In genomic region chr18:26864658-26865057, GRCh38 we compare ENCODE assay signal across 23 cellular contexts. TPM values are rescaled to one million over a fixed set of nuclear protein-coding genes. Genes with fewer than 3 reads are reported as not detected.
DNase-seq lines count a peak whose midpoint lies in the region; ATAC-seq, FAIRE-seq and TF ChIP-seq lines count a peak whose summit lies in the region.
"Had no signal": no experiment of that assay in that cellular context is flagged by ENCODE, and none has a peak within 500 bp of the region (broad histone marks: within the 10 kb centered on the region; RNA-seq: fewer than 3 reads in every experiment).

No MANE protein-coding gene starts in this region.

- H3K27ac ChIP-seq in DND-41 (ENCODE audit: low read length) (no peak overlapping the region), SU-DHL-6 (ENCODE audit: low read depth, low read length) (peak overlapping the region; percentile 54)
- H3K27ac ChIP-seq: esophagus muscularis mucosa, neutrophil, SJCRH30, thoracic aorta had no signal

- H3K9me3 ChIP-seq in DND-41 (ENCODE audit: insufficient read depth, low read length, severe bottlenecking) (no peaks in the 10 kb centered on the region), SU-DHL-6 (ENCODE audit: insufficient read depth, low read length) (no peaks in the 10 kb centered on the region)
- H3K9me3 ChIP-seq: esophagus muscularis mucosa, neutrophil, SJCRH30, thoracic aorta had no signal

- H4K20me1 ChIP-seq in DND-41 (ENCODE audit: insufficient read depth, low read length) (no peaks in the 10 kb centered on the region), SU-DHL-6 (ENCODE audit: low read depth, low read length) (no peaks in the 10 kb centered on the region)

- no peak for DNase-seq in DND-41
- DNase-seq in neural crest cell (ENCODE audit: low read depth, low spot score): no peak
- no peak for DNase-seq in NAMALWA (ENCODE audit: low spot score)
- DNase-seq in H7: no peak
- DNase-seq in H54 (ENCODE audit: insufficient read length, low spot score): no peak
- no peak for DNase-seq in GM19239 (ENCODE audit: insufficient read length, low spot score)
- DNase-seq: activated CD4-positive, alpha-beta T cell treated with anti-CD3 and anti-CD28 coated beads, Interleukin-2, amount 50 U/mL, for 48 hours; activated naive CD4-positive, alpha-beta T cell treated with Interleukin-2 at 50 U/mL for 16 hours; aorta; CD4-positive, alpha-beta memory T cell; effector CD8-positive, alpha-beta T cell; left colon; NCI-H1105; NCI-H526 treated with DMSO at 0.1 percent for 48 hours; retina; SJCRH30 had no signal

- peaks cover 67% of the 10 kb centered on the region for H3K27me3 Mint-ChIP-seq in neural crest cell (ENCODE audit: low read depth)

- FAIRE-seq in H54 (lab: Jason Lieb, UNC) (no peak), GM19239 (lab: Jason Lieb, UNC) (no peak)

- peak overlapping the region; percentile 40 for H3K4me3 Mint-ChIP-seq in neural crest cell
- H3K4me3 Mint-ChIP-seq: CD4-positive, alpha-beta memory T cell; T-helper 2 cell treated with Interferon-gamma antibody and Interleukin-4, amounts not matched to agents 5 μg/mL and 100 μg/mL, for 36 hours had no signal

- no peak overlapping the region for H2AFZ ChIP-seq in DND-41 (ENCODE audit: low read depth, low read length)
- H2AFZ ChIP-seq in SU-DHL-6 (ENCODE audit: low read depth, low read length, severe bottlenecking): peak overlapping the region; percentile 83

- H3K4me3 ChIP-seq in DND-41 (ENCODE audit: low read depth in 1 of 2, low read length in 2 of 2) (no peak overlapping the region), SU-DHL-6 (ENCODE audit: insufficient read depth, low read length, poor library complexity, severe bottlenecking) (peak overlapping the region; percentile 9), H7 (ENCODE audit: insufficient read depth, low read depth, low read length) (no peak overlapping the region)
- H3K4me3 ChIP-seq: esophagus muscularis mucosa, SJCRH30, thoracic aorta had no signal

- H3K27ac Mint-ChIP-seq in neural crest cell (ENCODE audit: unreplicated experiment): no peak overlapping the region
- H3K27ac Mint-ChIP-seq: CD4-positive, alpha-beta memory T cell; T-helper 2 cell treated with Interferon-gamma antibody and Interleukin-4, amounts not matched to agents 5 μg/mL and 100 μg/mL, for 36 hours had no signal

- H3K36me3 ChIP-seq in DND-41 (ENCODE audit: insufficient read depth, low read length) (no peaks in the 10 kb centered on the region), SU-DHL-6 (ENCODE audit: low read length) (no peaks in the 10 kb centered on the region), H7 (replicated peaks; ENCODE audit: control insufficient read depth, insufficient read depth, low read length) (no peaks in the 10 kb centered on the region)
- H3K36me3 ChIP-seq: neutrophil, SJCRH30, thoracic aorta had no signal

- H3K4me2 ChIP-seq in DND-41 (ENCODE audit: insufficient read depth, low read length) (no peak overlapping the region), SU-DHL-6 (ENCODE audit: low read depth, low read length, poor library complexity, severe bottlenecking) (peak overlapping the region; percentile 46)

- TF ChIP-seq POLR2A in H54 (IDR thresholded peaks at IDR 0.05; ENCODE audit: low read depth, low read length): no peak

- H3F3A ChIP-seq in SU-DHL-6 (ENCODE audit: insufficient read depth): no peaks in the 10 kb centered on the region

- H3K9ac ChIP-seq in DND-41 (ENCODE audit: low read depth, low read length) (no peak overlapping the region), SU-DHL-6 (ENCODE audit: low read length) (peak overlapping the region; percentile 40)

- H3K36me3 Mint-ChIP-seq in neural crest cell (ENCODE audit: low read depth): no peaks in the 10 kb centered on the region
- H3K36me3 Mint-ChIP-seq: CD4-positive, alpha-beta memory T cell had no signal

- ATAC-seq in DND-41 (ENCODE audit: insufficient read depth, low read depth) (0 out of 3 replicates have a peak, but pooled peaks have one; percentile 24), GM21515 (IDR thresholded peaks at IDR 0.05; ENCODE audit: unreplicated experiment) (peak; percentile 54)
- ATAC-seq: left colon had no signal

- H3K4me1 Mint-ChIP-seq in neural crest cell: peaks cover 4% of the 10 kb centered on the region

- H3K9me3 Mint-ChIP-seq in neural crest cell: no peaks in the 10 kb centered on the region
- H3K9me3 Mint-ChIP-seq: T-helper 2 cell treated with Interferon-gamma antibody and Interleukin-4, amounts not matched to agents 5 μg/mL and 100 μg/mL, for 36 hours had no signal

- H3K27me3 ChIP-seq in DND-41 (ENCODE audit: insufficient read depth, low read length, poor library complexity) (no peaks in the 10 kb centered on the region), SU-DHL-6 (ENCODE audit: low read length) (no peaks in the 10 kb centered on the region), H7 (ENCODE audit: control insufficient read depth, insufficient read depth, low read length) (peaks cover 14% of the 10 kb centered on the region)
- H3K27me3 ChIP-seq: SJCRH30 had no signal

- H3K79me2 ChIP-seq in DND-41 (ENCODE audit: insufficient read depth, low read length) (no peaks in the 10 kb centered on the region), SU-DHL-6 (ENCODE audit: insufficient read depth, low read length) (no peaks in the 10 kb centered on the region)

- H3K9me2 ChIP-seq in SU-DHL-6 (replicated peaks; ENCODE audit: insufficient read depth, low read length): no peaks in the 10 kb centered on the region

- TF ChIP-seq CTCF in DND-41 (IDR thresholded peaks at IDR 0.05; ENCODE audit: borderline replicate concordance, extremely low read depth, low read length, poor library complexity, severe bottlenecking) (no peak), SU-DHL-6 (IDR thresholded peaks at IDR 0.05; ENCODE audit: insufficient read depth, low read length, poor library complexity, severe bottlenecking) (no peak), neural crest cell (conservative IDR thresholded peaks at IDR 0.05) (no peak)

- H3K4me1 ChIP-seq in DND-41 (ENCODE audit: insufficient read depth, low read length): no peaks in the 10 kb centered on the region
- H3K4me1 ChIP-seq: SJCRH30 had no signal

RNA-seq across cellular contexts. Expression of gene AQP4, which starts 0.8 kb away (rescaled TPM):
- total RNA-seq in neural crest cell: not detected in 2 replicates
- 0.69 and 1.00 TPM in 2 replicates for total RNA-seq in H7 (2014; rRNA removed; shearing (Covaris generic))
- total RNA-seq: CD4-positive, alpha-beta memory T cell; mononuclear cell; thoracic aorta had no signal
